Comparison of ENCODE assay signal across 17 cellular contexts in genomic region chr9:123281659-123282342, GRCh38. TPM values are rescaled to one million over a fixed set of nuclear protein-coding genes. Genes with fewer than 3 reads are reported as not detected.
DNase-seq lines count a peak whose midpoint lies in the region; ATAC-seq, FAIRE-seq and TF ChIP-seq lines count a peak whose summit lies in the region.
"Had no signal": no experiment of that assay in that cellular context is flagged by ENCODE, and none has a peak within 500 bp of the region (broad histone marks: within the 10 kb centered on the region; RNA-seq: fewer than 3 reads in every experiment).

No MANE protein-coding gene starts in this region.

- H3K27ac ChIP-seq in heart right ventricle (peak overlapping the region; percentile 42 to 76 (median 68)), thyroid gland (peak overlapping the region; percentile 73 to 89 (median 83))
- H3K27ac ChIP-seq: SJSA1 had no signal

- 50 to 59% methylated on average over 8 of the region's 8 CpGs for WGBS in heart right ventricle, 2 donors
- WGBS in thyroid gland, 2 donors = 39 to 47% methylated on average over 8 of the region's 8 CpGs

- peaks cover 0 to 5% (median 0%) of the 10 kb centered on the region in 7 donors for H3K27me3 ChIP-seq in heart right ventricle
- H3K27me3 ChIP-seq in bronchial epithelial cell (ENCODE audit: control insufficient read depth, insufficient read depth, low read length) = no peaks in the 10 kb centered on the region
- no peaks in the 10 kb centered on the region for H3K27me3 ChIP-seq in thyroid gland
- H3K27me3 ChIP-seq: SJSA1 had no signal

- DNase-seq in heart right ventricle (no peak), cardiac septum (ENCODE audit: low spot score) (no peak), NCI-H82 treated with DMSO at 0.1 percent for 48 hours (lab: John Stamatoyannopoulos, UW; ENCODE audit: unreplicated experiment) (peak; percentile 3), bronchial epithelial cell (ENCODE audit: low read depth) (peak; percentile 13), thyroid gland (peak; percentile 76 to 79), NCI-H1048 (lab: John Stamatoyannopoulos, UW) (no peak)
- DNase-seq: NCI-H1092, NCI-H1436 treated with DMSO at 0.1 percent for 48 hours, NCI-H2171, NCI-H524, T-helper 1 cell had no signal

- H3K36me3 ChIP-seq in heart right ventricle (no peaks in the 10 kb centered on the region), bronchial epithelial cell (ENCODE audit: control insufficient read depth, insufficient read depth, low read length) (no peaks in the 10 kb centered on the region), thyroid gland (no peaks in the 10 kb centered on the region)
- H3K36me3 ChIP-seq: MG63, SJSA1 had no signal

- peak in 1 of 2 donors; percentile 18 for TF ChIP-seq POLR2A in thyroid gland (IDR thresholded peaks at IDR 0.05)

- FAIRE-seq in bronchial epithelial cell (lab: Jason Lieb, UNC) = no peak
- FAIRE-seq: A204.1, D721Med, GM19239 had no signal

- H3K4me1 ChIP-seq in heart right ventricle = peaks cover 0 to 16% (median 0%) of the 10 kb centered on the region in 9 donors
- peaks cover 21 to 24% of the 10 kb centered on the region in 2 donors for H3K4me1 ChIP-seq in thyroid gland
- H3K4me1 ChIP-seq: SJSA1 had no signal

- ATAC-seq in heart right ventricle (no peak), HG02938 (IDR thresholded peaks at IDR 0.05; ENCODE audit: unreplicated experiment) (no peak)

- TF ChIP-seq CTCF in heart right ventricle (IDR thresholded peaks at IDR 0.05) (no peak), bronchial epithelial cell (IDR thresholded peaks at IDR 0.05; ENCODE audit: insufficient read depth, low read length, severe bottlenecking) (no peak), thyroid gland (IDR thresholded peaks at IDR 0.05) (no peak)

- H3K4me3 ChIP-seq in heart right ventricle = no peak overlapping the region
- no peak overlapping the region for H3K4me3 ChIP-seq in bronchial epithelial cell (ENCODE audit: low read depth, low read length)
- H3K4me3 ChIP-seq in thyroid gland (replicated peaks in 1 of 3) = no peak overlapping the region
- H3K4me3 ChIP-seq: MG63, SJSA1 had no signal

- intact Hi-C loops in heart right ventricle (cut with DNase I) (no loop called here), cardiac septum (cut with DNase I) (loop anchor here (2.0 to 5.0 kb wide), 2 partner anchors 17 to 60 kb away; no protein-coding TSS in a partner anchor), thyroid gland (cut with DNase I) (no loop called here)

- no peaks in the 10 kb centered on the region for H3K9me3 ChIP-seq in heart right ventricle
- no peaks in the 10 kb centered on the region for H3K9me3 ChIP-seq in thyroid gland
- H3K9me3 ChIP-seq: MG63, SJSA1 had no signal

RNA-seq across cellular contexts. Expression of gene STRBP, which starts 13.4 kb away (rescaled TPM):
- total RNA-seq in heart right ventricle (10 to 100 TPM; 10.5 to 22.2 (median 13.8) TPM), cardiac septum (16.1 TPM), bronchial epithelial cell (15.0 and 21.6 TPM in 2 replicates), thyroid gland (10 to 100 TPM; 29.3 to 52.2 (median 43.9) TPM)
- polyA plus RNA-seq in heart right ventricle = 10 to 100 TPM; 11.4 to 15.2 TPM

Comparison
In these comparisons a context has a peak if more than half of its experiments do, and no peak if none do; other contexts are left out.
1. DNase-seq: peak in NCI-H82 treated with DMSO at 0.1 percent for 48 hours (single experiment), bronchial epithelial cell (single experiment) and thyroid gland (2 of 2); none in heart right ventricle (0 of 2), cardiac septum (single experiment) and NCI-H1048 (single experiment).